In the genomic region with DNA sequence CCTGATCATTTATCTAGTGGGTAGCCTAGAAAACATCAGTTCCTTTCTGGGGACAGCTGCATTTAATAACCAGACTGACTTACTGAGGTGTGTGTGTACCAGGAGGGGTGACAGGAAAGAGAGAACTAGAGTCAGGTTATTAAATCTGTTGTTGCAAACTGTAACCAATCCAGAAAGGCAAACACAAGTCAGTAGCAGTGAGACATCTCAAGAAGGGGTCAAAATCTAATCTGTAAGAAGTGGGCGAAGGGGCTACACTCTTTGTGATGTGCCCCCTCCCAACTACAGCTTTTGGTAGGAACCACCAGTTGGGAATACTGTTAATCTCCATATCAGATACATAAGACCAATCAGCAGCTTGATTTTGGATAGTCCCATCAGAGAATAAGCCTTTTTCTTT, we compare ENCODE assay signal across 2 cellular contexts.
TF ChIP-seq lines count a peak whose summit lies in the region.

No MANE protein-coding gene starts in this region.

TF ChIP-seq in GM23338, 12 proteins besides CTCF, POLR2A, EP300 and RAD21:
- TF ChIP-seq STAT1 (IDR thresholded peaks at IDR 0.05; ENCODE audit: unreplicated experiment) (no peak), POLR2AphosphoS5 (IDR thresholded peaks at IDR 0.05; ENCODE audit: low read depth) (no peak), NANOG (IDR thresholded peaks at IDR 0.05; ENCODE audit: borderline replicate concordance) (no peak), EZH2phosphoT487 (IDR thresholded peaks at IDR 0.05; ENCODE audit: unreplicated experiment) (no peak), CREB1 (CRISPR knock-in tag; IDR thresholded peaks at IDR 0.05; ENCODE audit: low read depth) (no peak), ETS1 (IDR thresholded peaks at IDR 0.05) (no peak), JUNB (IDR thresholded peaks at IDR 0.05; ENCODE audit: unreplicated experiment) (no peak), ZNF114 (CRISPR knock-in tag; IDR thresholded peaks at IDR 0.05) (no peak), REST (IDR thresholded peaks at IDR 0.05; ENCODE audit: unreplicated experiment) (no peak), ZNF331 (CRISPR knock-in tag; IDR thresholded peaks at IDR 0.05; ENCODE audit: low read depth) (no peak)

TF ChIP-seq in GM12878, 131 proteins besides CTCF, POLR2A, EP300 and RAD21:
- TF ChIP-seq REST (IDR thresholded peaks at IDR 0.05; ENCODE audit: low read depth, low read length) = no peak
- TF ChIP-seq SUZ12 (IDR thresholded peaks at IDR 0.05; ENCODE audit: unreplicated experiment) = no peak
- TF ChIP-seq STAT1 (conservative IDR thresholded peaks at IDR 0.05) = no peak
- no peak for TF ChIP-seq TBL1XR1 (IDR thresholded peaks at IDR 0.05; ENCODE audit: low read depth, low read length)
- TF ChIP-seq, protein P1, sequence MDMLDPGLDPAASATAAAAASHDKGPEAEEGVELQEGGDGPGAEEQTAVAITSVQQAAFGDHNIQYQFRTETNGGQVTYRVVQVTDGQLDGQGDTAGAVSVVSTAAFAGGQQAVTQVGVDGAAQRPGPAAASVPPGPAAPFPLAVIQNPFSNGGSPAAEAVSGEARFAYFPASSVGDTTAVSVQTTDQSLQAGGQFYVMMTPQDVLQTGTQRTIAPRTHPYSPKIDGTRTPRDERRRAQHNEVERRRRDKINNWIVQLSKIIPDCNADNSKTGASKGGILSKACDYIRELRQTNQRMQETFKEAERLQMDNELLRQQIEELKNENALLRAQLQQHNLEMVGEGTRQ (IDR thresholded peaks at IDR 0.05; ENCODE audit: borderline replicate concordance, low read depth, low read length) = no peak
